In genomic region chr2:74420443-74421103, GRCh38 we compare ENCODE assay signal across 6 cellular contexts. TPM values are rescaled to one million over a fixed set of nuclear protein-coding genes. Genes with fewer than 3 reads are reported as not detected.
A peak's percentile ranks its signal among the peaks of the same experiment; 100 is the strongest.
DNase-seq lines count a peak whose midpoint lies in the region; ATAC-seq and TF ChIP-seq lines count a peak whose summit lies in the region.
"Not testable (repeated sequence)": the region's sequence is repeated elsewhere in the genome, so short reads cannot be mapped to it uniquely, and the experiment has no call there.

No MANE protein-coding gene starts in this region.

- H3K4me1 Mint-ChIP-seq in CD4-positive, alpha-beta T cell (ENCODE audit: low read depth) = peaks cover 44% of the 10 kb centered on the region
- peaks cover 38% of the 10 kb centered on the region for H3K4me1 Mint-ChIP-seq in activated CD8-positive, alpha-beta T cell treated with anti-CD3 and anti-CD28 coated beads, Interleukin-2, amount 10 ng/mL, durations not matched to agents 7 days and 5 days (ENCODE audit: low read depth)
- peaks cover 19 to 25% of the 10 kb centered on the region in 2 donors for H3K4me1 Mint-ChIP-seq in effector memory CD8-positive, alpha-beta T cell (ENCODE audit: low read depth in 2 of 2)

- not testable (repeated sequence) for H3K9me3 Mint-ChIP-seq in CD4-positive, alpha-beta T cell; activated CD8-positive, alpha-beta T cell treated with anti-CD3 and anti-CD28 coated beads, Interleukin-2, amount 10 ng/mL, durations not matched to agents 7 days and 5 days (ENCODE audit: insufficient read depth); effector memory CD8-positive, alpha-beta T cell

- H3K9me3 ChIP-seq in CD4-positive, alpha-beta T cell (ENCODE audit: control insufficient read depth, low read length); MG63; mesodermal cell (ENCODE audit: control insufficient read depth, low read length); spleen: not testable (repeated sequence)

- not testable (repeated sequence) for H3K36me3 ChIP-seq in MG63; mesodermal cell (ENCODE audit: control insufficient read depth, insufficient read depth, low read length)
- H3K36me3 ChIP-seq in spleen = peaks cover 0 to 12% (median 3%) of the 10 kb centered on the region in 6 donors

- intact Hi-C loops in CD4-positive, alpha-beta T cell (cut with DNase I, micrococcal nuclease) = loop anchor here (1.0 to 5.0 kb wide), 4 partner anchors 34 to 63 kb away; partner anchors contain the start of genes INO80B (in 1 of the 2), MRPL53 (in 1 of the 2) and TTC31 (in 1 of the 2)
- intact Hi-C loops in spleen (cut with DNase I; ENCODE audit: low total_unique reads) = not testable (repeated sequence)

- H3K4me1 ChIP-seq in mesodermal cell (ENCODE audit: control insufficient read depth, insufficient read depth, low read length, poor library complexity, severe bottlenecking) (peaks cover 10% of the 10 kb centered on the region), spleen (peaks cover 11 to 65% (median 42%) of the 10 kb centered on the region in 6 donors)

- TF ChIP-seq CTCF in CD4-positive, alpha-beta T cell (IDR thresholded peaks at IDR 0.05); spleen (IDR thresholded peaks at IDR 0.05 in 8 of 11, conservative IDR thresholded peaks at IDR 0.05 in 3 of 11): not testable (repeated sequence)

- not testable (repeated sequence) for ATAC-seq in CD4-positive, alpha-beta T cell (ENCODE audit: poor library complexity); activated CD8-positive, alpha-beta T cell treated with anti-CD3 and anti-CD28 coated beads, Interleukin-2, amount 10 ng/mL, durations not matched to agents 7 days and 5 days; effector memory CD8-positive, alpha-beta T cell (replicated peaks)

- not testable (repeated sequence) for TF ChIP-seq POLR2A in spleen (IDR thresholded peaks at IDR 0.05)

- WGBS in mesodermal cell (ENCODE audit: insufficient coverage in 2 of 2), 2 experiments = 91 to 94% methylated on average over 12 to 14 of the region's 19 CpGs
- 78 to 81% (median 80%) methylated on average over 19 of the region's 19 CpGs for WGBS in spleen, 5 donors

- not testable (repeated sequence) for H3K27me3 ChIP-seq in CD4-positive, alpha-beta T cell (ENCODE audit: control insufficient read depth, insufficient read depth, low read length); MG63; spleen (replicated peaks in 1 of 7)

- not testable (repeated sequence) for DNase-seq in CD4-positive, alpha-beta T cell; MG63; activated CD8-positive, alpha-beta T cell treated with anti-CD3 and anti-CD28 coated beads, Interleukin-2, amount 10 ng/mL, durations not matched to agents 7 days and 5 days; effector memory CD8-positive, alpha-beta T cell; spleen

- peak overlapping the region; percentile 58 for H3K4me3 ChIP-seq in MG63
- peak overlapping the region; percentile 82 for H3K4me3 ChIP-seq in mesodermal cell (ENCODE audit: extremely low read depth, insufficient read depth, low read length, poor library complexity, severe bottlenecking)
- peak overlapping the region in 6 of 8 donors; percentile 47 to 90 (median 78) for H3K4me3 ChIP-seq in spleen

- POLR2A ChIA-PET in CD4-positive, alpha-beta T cell (lab: Charles Lee) = interaction anchor here (0.6 to 3.0 kb wide), 14 partner anchors 19 to 242 kb away, joined by 3 to 25 read pairs (median 4); partner anchors contain the start of genes INO80B, MOB1A, MRPL53 and TTC31
- POLR2A ChIA-PET in activated CD8-positive, alpha-beta T cell treated with anti-CD3 and anti-CD28 coated beads, Interleukin-2, amount 10 ng/mL, durations not matched to agents 7 days and 5 days (lab: Charles Lee) = interaction anchor here (0.7 to 2.8 kb wide), 10 partner anchors 9 to 242 kb away, joined by 3 to 14 read pairs (median 4); partner anchors contain the start of genes INO80B and MOB1A

- H3K4me3 Mint-ChIP-seq in CD4-positive, alpha-beta T cell = peak overlapping the region; percentile 100
- peak overlapping the region; percentile 100 for H3K4me3 Mint-ChIP-seq in activated CD8-positive, alpha-beta T cell treated with anti-CD3 and anti-CD28 coated beads, Interleukin-2, amount 10 ng/mL, durations not matched to agents 7 days and 5 days
- H3K4me3 Mint-ChIP-seq in effector memory CD8-positive, alpha-beta T cell = peak overlapping the region; percentile 95 to 100

- CTCF ChIA-PET in CD4-positive, alpha-beta T cell (lab: Charles Lee) = interaction anchor here (1.0 to 1.2 kb wide), 3 partner anchors 29 to 63 kb away, joined by 3 to 7 read pairs (median 6); partner anchors contain the start of genes CCDC142, INO80B and TTC31
- CTCF ChIA-PET in activated CD8-positive, alpha-beta T cell treated with anti-CD3 and anti-CD28 coated beads, Interleukin-2, amount 10 ng/mL, durations not matched to agents 7 days and 5 days (lab: Charles Lee) = interaction anchor here (1.0 to 2.1 kb wide), 6 partner anchors 19 to 165 kb away, joined by 3 to 8 read pairs (median 4); partner anchors contain the start of genes INO80B and WBP1

- peak overlapping the region; percentile 96 for H3K27ac Mint-ChIP-seq in CD4-positive, alpha-beta T cell
- H3K27ac Mint-ChIP-seq in activated CD8-positive, alpha-beta T cell treated with anti-CD3 and anti-CD28 coated beads, Interleukin-2, amount 10 ng/mL, durations not matched to agents 7 days and 5 days = peak overlapping the region; percentile 100
- peak overlapping the region; percentile 95 to 98 for H3K27ac Mint-ChIP-seq in effector memory CD8-positive, alpha-beta T cell

- not testable (repeated sequence) for H3K36me3 Mint-ChIP-seq in CD4-positive, alpha-beta T cell (ENCODE audit: low read depth)
- peaks cover 18% of the 10 kb centered on the region for H3K36me3 Mint-ChIP-seq in activated CD8-positive, alpha-beta T cell treated with anti-CD3 and anti-CD28 coated beads, Interleukin-2, amount 10 ng/mL, durations not matched to agents 7 days and 5 days (ENCODE audit: low read depth)
- peaks cover 21% of the 10 kb centered on the region for H3K36me3 Mint-ChIP-seq in effector memory CD8-positive, alpha-beta T cell (ENCODE audit: insufficient read depth)

- peak overlapping the region; percentile 82 for H3K27ac ChIP-seq in CD4-positive, alpha-beta T cell (ENCODE audit: low read depth, low read length)
- H3K27ac ChIP-seq in mesodermal cell (ENCODE audit: low read depth, low read length, severe bottlenecking) = not testable (repeated sequence)
- peak overlapping the region in 7 of 8 donors; percentile 32 to 94 (median 85) for H3K27ac ChIP-seq in spleen

- not testable (repeated sequence) for H3K27me3 Mint-ChIP-seq in CD4-positive, alpha-beta T cell; activated CD8-positive, alpha-beta T cell treated with anti-CD3 and anti-CD28 coated beads, Interleukin-2, amount 10 ng/mL, durations not matched to agents 7 days and 5 days (ENCODE audit: low read depth); effector memory CD8-positive, alpha-beta T cell

RNA-seq across cellular contexts. Expression of gene C2orf81, which starts 0.8 kb away (rescaled TPM):
- total RNA-seq in CD4-positive, alpha-beta T cell = 1 to 10 TPM; 2.9 to 3.4 TPM
- total RNA-seq in MG63 (2014; rRNA removed; shearing (Covaris generic); ENCODE audit: low replicate concordance) = not detected in 2 replicates
- 1 to 10 TPM; 1.5 TPM for total RNA-seq in activated CD8-positive, alpha-beta T cell treated with anti-CD3 and anti-CD28 coated beads, Interleukin-2, amount 10 ng/mL, durations not matched to agents 7 days and 5 days
- polyA plus RNA-seq in mesodermal cell (2013, experiment 1 of 2) = 2.4 TPM
- 1.6 TPM for polyA plus RNA-seq in mesodermal cell (2013, experiment 2 of 2)
- total RNA-seq in spleen = 1 to 10 TPM; 1.7 to 4.0 (median 2.8) TPM
- polyA plus RNA-seq in spleen = 1 to 10 TPM; 3.2 to 5.7 (median 5.1) TPM

RNA-seq across cellular contexts. Expression of gene WDR54, which starts 1.0 kb away (rescaled TPM):
- total RNA-seq in CD4-positive, alpha-beta T cell = 10 to 100 TPM; 21.7 to 25.1 TPM
- 25.3 and 26.9 TPM in 2 replicates for total RNA-seq in MG63 (2014; rRNA removed; shearing (Covaris generic); ENCODE audit: low replicate concordance)
- total RNA-seq in activated CD8-positive, alpha-beta T cell treated with anti-CD3 and anti-CD28 coated beads, Interleukin-2, amount 10 ng/mL, durations not matched to agents 7 days and 5 days = 10 to 100 TPM; 93.7 to 96.9 TPM
- 40.7 TPM for polyA plus RNA-seq in mesodermal cell (2013, experiment 1 of 2)
- polyA plus RNA-seq in mesodermal cell (2013, experiment 2 of 2) = 41.3 TPM
- 10 to 100 TPM; 15.1 to 24.3 (median 17.9) TPM for total RNA-seq in spleen
- polyA plus RNA-seq in spleen = 10 to 100 TPM; 23.7 to 26.0 (median 24.4) TPM

RNA-seq across cellular contexts. Expression of gene RTKN, which starts 21.2 kb away (rescaled TPM):
- under 1 TPM; 0.20 to 0.27 TPM for total RNA-seq in CD4-positive, alpha-beta T cell
- 8.8 and 12.7 TPM in 2 replicates for total RNA-seq in MG63 (2014; rRNA removed; shearing (Covaris generic); ENCODE audit: low replicate concordance)
- under 1 TPM; 0.37 to 0.57 TPM for total RNA-seq in activated CD8-positive, alpha-beta T cell treated with anti-CD3 and anti-CD28 coated beads, Interleukin-2, amount 10 ng/mL, durations not matched to agents 7 days and 5 days
- 38.8 TPM for polyA plus RNA-seq in mesodermal cell (2013, experiment 1 of 2)
- 27.9 TPM for polyA plus RNA-seq in mesodermal cell (2013, experiment 2 of 2)
- total RNA-seq in spleen = 10 to 100 TPM in 3 of 7 donors, 1 to 10 TPM in 4; 5.0 to 11.1 (median 9.8) TPM
- polyA plus RNA-seq in spleen = 1 to 10 TPM; 3.2 to 6.9 (median 3.4) TPM

RNA-seq across cellular contexts. Expression of gene INO80B, which starts 34.3 kb away (rescaled TPM):
- 10 to 100 TPM; 41.3 to 41.8 TPM for total RNA-seq in CD4-positive, alpha-beta T cell
- 14.0 and 60.4 TPM in 2 replicates for total RNA-seq in MG63 (2014; rRNA removed; shearing (Covaris generic); ENCODE audit: low replicate concordance)
- 10 to 100 TPM; 25.7 to 29.1 TPM for total RNA-seq in activated CD8-positive, alpha-beta T cell treated with anti-CD3 and anti-CD28 coated beads, Interleukin-2, amount 10 ng/mL, durations not matched to agents 7 days and 5 days
- polyA plus RNA-seq in mesodermal cell (2013, experiment 1 of 2) = 17.7 TPM
- polyA plus RNA-seq in mesodermal cell (2013, experiment 2 of 2) = 11.7 TPM
- total RNA-seq in spleen = 10 to 100 TPM in 6 of 7 donors, 1 to 10 TPM in 1; 9.0 to 42.9 (median 28.6) TPM
- polyA plus RNA-seq in spleen = 10 to 100 TPM; 36.7 to 50.3 (median 43.7) TPM

RNA-seq across cellular contexts. Expression of gene WBP1, which starts 37.7 kb away (rescaled TPM):
- total RNA-seq in CD4-positive, alpha-beta T cell = 10 to 100 TPM; 79.1 to 80.5 TPM
- 7.5 and 15.4 TPM in 2 replicates for total RNA-seq in MG63 (2014; rRNA removed; shearing (Covaris generic); ENCODE audit: low replicate concordance)
- 10 to 100 TPM; 34.0 to 34.3 TPM for total RNA-seq in activated CD8-positive, alpha-beta T cell treated with anti-CD3 and anti-CD28 coated beads, Interleukin-2, amount 10 ng/mL, durations not matched to agents 7 days and 5 days
- polyA plus RNA-seq in mesodermal cell (2013, experiment 1 of 2) = 85.4 TPM
- polyA plus RNA-seq in mesodermal cell (2013, experiment 2 of 2) = 71.8 TPM
- total RNA-seq in spleen = 10 to 100 TPM; 39.5 to 80.7 (median 58.5) TPM
- polyA plus RNA-seq in spleen = 10 to 100 TPM; 64.7 to 84.2 (median 78.8) TPM
